Comparison of ENCODE assay signal across 8 cellular contexts in the genomic region with DNA sequence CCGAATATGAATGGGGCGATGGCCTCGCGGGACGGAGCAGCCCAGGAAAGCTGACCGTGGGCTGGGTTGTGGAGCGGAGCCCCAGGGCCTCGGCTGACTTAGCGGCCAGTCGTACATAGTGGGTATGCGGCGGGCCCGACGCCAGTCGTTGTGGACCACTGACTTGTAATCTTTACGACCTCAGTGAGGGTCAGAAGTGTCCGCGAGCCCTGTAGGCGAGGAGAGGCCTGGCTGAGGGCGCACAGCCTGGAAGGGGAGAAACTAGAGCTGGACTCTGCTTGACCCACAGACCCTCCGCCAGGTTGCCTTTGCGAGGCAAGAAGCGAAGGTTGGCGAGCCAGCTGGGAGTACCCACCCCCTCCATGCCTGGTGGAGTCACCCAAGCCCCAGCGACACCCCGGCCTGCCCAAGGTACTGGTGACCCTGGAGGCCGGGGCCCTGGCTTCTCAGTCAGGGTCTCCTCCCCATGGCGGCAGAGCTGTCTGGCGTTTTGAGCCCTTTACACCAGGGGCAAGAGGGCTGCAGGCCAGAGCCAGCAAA. TPM values are rescaled to one million over a fixed set of nuclear protein-coding genes. Genes with fewer than 3 reads are reported as not detected.
DNase-seq lines count a peak whose midpoint lies in the region; ATAC-seq, FAIRE-seq and TF ChIP-seq lines count a peak whose summit lies in the region.

No MANE protein-coding gene starts in this region.

- H3K27ac ChIP-seq in BLaER1: peak overlapping the region; percentile 86
- H3K27ac ChIP-seq in mesodermal cell (ENCODE audit: low read depth, low read length, severe bottlenecking): peak overlapping the region; percentile 93

- H3K4me1 ChIP-seq in BLaER1 (peaks cover 22% of the 10 kb centered on the region), mesodermal cell (ENCODE audit: control insufficient read depth, insufficient read depth, low read length, poor library complexity, severe bottlenecking) (peaks cover 5% of the 10 kb centered on the region)

- 26 to 28% methylated on average over 24 to 26 of the region's 29 CpGs for WGBS in mesodermal cell (ENCODE audit: insufficient coverage in 2 of 2), 2 experiments

- FAIRE-seq in HTR-8/SVneo (lab: Jason Lieb, UNC) (peak; percentile 69), bronchial epithelial cell (lab: Jason Lieb, UNC) (no peak), GM12891 (lab: Jason Lieb, UNC) (no peak)

- H3K36me3 ChIP-seq in BLaER1 (no peaks in the 10 kb centered on the region), bronchial epithelial cell (ENCODE audit: control insufficient read depth, insufficient read depth, low read length) (no peaks in the 10 kb centered on the region), mesodermal cell (ENCODE audit: control insufficient read depth, insufficient read depth, low read length) (no peaks in the 10 kb centered on the region)

- ATAC-seq in HG02840 (IDR thresholded peaks at IDR 0.05; ENCODE audit: low FRiP score, unreplicated experiment): no peak

- H4K20me1 ChIP-seq in BLaER1: no peaks in the 10 kb centered on the region

- peak overlapping the region; percentile 92 for H3K9ac ChIP-seq in BLaER1

- peak overlapping the region; percentile 100 for H3K4me2 ChIP-seq in BLaER1

- H3K4me3 ChIP-seq in BLaER1 (peak overlapping the region; percentile 76), bronchial epithelial cell (ENCODE audit: low read depth, low read length) (peak overlapping the region; percentile 68), mesodermal cell (ENCODE audit: extremely low read depth, insufficient read depth, low read length, poor library complexity, severe bottlenecking) (peak overlapping the region; percentile 83)

- no peaks in the 10 kb centered on the region for H3K9me3 ChIP-seq in BLaER1
- no peaks in the 10 kb centered on the region for H3K9me3 ChIP-seq in mesodermal cell (ENCODE audit: control insufficient read depth, low read length)

- TF ChIP-seq POLR2A in GM12891 (IDR thresholded peaks at IDR 0.05; ENCODE audit: low read depth, low read length): no peak

- TF ChIP-seq CTCF in bronchial epithelial cell (IDR thresholded peaks at IDR 0.05; ENCODE audit: insufficient read depth, low read length, severe bottlenecking): no peak

- DNase-seq in HTR-8/SVneo (ENCODE audit: insufficient read length, low spot score) (no peak), bronchial epithelial cell (ENCODE audit: low read depth) (no peak), NCI-H2227 treated with DMSO at 0.1 percent for 48 hours (lab: John Stamatoyannopoulos, UW) (no peak), GM12891 (ENCODE audit: insufficient read length, low spot score) (no peak), NCI-H69 (lab: John Stamatoyannopoulos, UW) (no peak)

- peaks cover 9% of the 10 kb centered on the region; the same call in 1 of the 2 replicates for H3K27me3 ChIP-seq in BLaER1
- no peaks in the 10 kb centered on the region for H3K27me3 ChIP-seq in bronchial epithelial cell (ENCODE audit: control insufficient read depth, insufficient read depth, low read length)

TF ChIP-seq in GM12891, 5 proteins besides CTCF, POLR2A, EP300 and RAD21:
- TF ChIP-seq POU2F2 (IDR thresholded peaks at IDR 0.05; ENCODE audit: low read depth, low read length) (no peak), POLR2AphosphoS5 (IDR thresholded peaks at IDR 0.05; ENCODE audit: low read depth, low read length) (no peak), TAF1 (IDR thresholded peaks at IDR 0.05; ENCODE audit: low read depth, low read length) (no peak), SPI1 (IDR thresholded peaks at IDR 0.05; ENCODE audit: low read depth, low read length) (no peak), PAX5 (IDR thresholded peaks at IDR 0.05; ENCODE audit: insufficient read depth, low read length, severe bottlenecking) (no peak)

RNA-seq across cellular contexts. Expression of gene DYNC1H1, which starts 15.6 kb away (rescaled TPM):
- total RNA-seq in bronchial epithelial cell: 277 and 372 TPM in 2 replicates
- 264 TPM for polyA plus RNA-seq in mesodermal cell (2013, experiment 1 of 2)
- 177 TPM for polyA plus RNA-seq in mesodermal cell (2013, experiment 2 of 2)
- 67.4 TPM for polyA plus RNA-seq in GM12891 (2012; ENCODE audit: low read depth, missing spikeins)
